In genomic region chr3:44355634-44356033, GRCh38 we compare ENCODE assay signal across 11 cellular contexts. TPM values are rescaled to one million over a fixed set of nuclear protein-coding genes. Genes with fewer than 3 reads are reported as not detected.
A peak's percentile ranks its signal among the peaks of the same experiment; 100 is the strongest.
DNase-seq lines count a peak whose midpoint lies in the region; ATAC-seq and TF ChIP-seq lines count a peak whose summit lies in the region.
"Had no signal": no experiment of that assay in that cellular context is flagged by ENCODE, and none has a peak within 500 bp of the region (broad histone marks: within the 10 kb centered on the region; RNA-seq: fewer than 3 reads in every experiment).

No MANE protein-coding gene starts in this region.

- no peak overlapping the region for H3K4me3 Mint-ChIP-seq in activated CD8-positive, alpha-beta memory T cell treated with anti-CD3 and anti-CD28 coated beads, Interleukin-2, amount 10 ng/mL, durations not matched to agents 7 days and 5 days
- H3K4me3 Mint-ChIP-seq: memory B cell had no signal

- H3K27ac ChIP-seq in BLaER1, result peak overlapping the region; percentile 43; the same call in 1 of the 2 replicates
- H3K27ac ChIP-seq: KMS-11, tibial nerve had no signal

- H3K9me3 Mint-ChIP-seq in activated CD8-positive, alpha-beta memory T cell treated with anti-CD3 and anti-CD28 coated beads, Interleukin-2, amount 10 ng/mL, durations not matched to agents 7 days and 5 days (ENCODE audit: low read depth), result no peaks in the 10 kb centered on the region
- H3K9me3 Mint-ChIP-seq: memory B cell had no signal

- peak overlapping the region; percentile 41 for H3K4me2 ChIP-seq in BLaER1
- H3K4me2 ChIP-seq: KMS-11 had no signal

- H3K9me3 ChIP-seq in BLaER1, result peaks cover 12% of the 10 kb centered on the region
- H3K9me3 ChIP-seq: tibial nerve had no signal

- H3K27me3 ChIP-seq in BLaER1, result no peaks in the 10 kb centered on the region
- H3K27me3 ChIP-seq: tibial nerve had no signal

- TF ChIP-seq CTCF in NB4 (IDR thresholded peaks at IDR 0.05; ENCODE audit: low read depth, low read length), result no peak

- H4K20me1 ChIP-seq in BLaER1, result no peaks in the 10 kb centered on the region

- no peak overlapping the region for H3K9ac ChIP-seq in BLaER1
- H3K9ac ChIP-seq: KMS-11 had no signal

- ATAC-seq in GM18873 (IDR thresholded peaks at IDR 0.05; ENCODE audit: low FRiP score, unreplicated experiment), result no peak
- no peak for ATAC-seq in HG03196 (IDR thresholded peaks at IDR 0.05; ENCODE audit: unreplicated experiment)
- no peak for ATAC-seq in HG02870 (IDR thresholded peaks at IDR 0.05; ENCODE audit: unreplicated experiment)
- ATAC-seq in activated CD8-positive, alpha-beta memory T cell treated with anti-CD3 and anti-CD28 coated beads, Interleukin-2, amount 10 ng/mL, durations not matched to agents 7 days and 5 days, result no peak

- no peak for TF ChIP-seq POLR2A in NB4 (IDR thresholded peaks at IDR 0.05; ENCODE audit: extremely low read depth, insufficient read length)

- DNase-seq in NB4 (ENCODE audit: low read depth) (peak; percentile 80), brain pericyte (ENCODE audit: low read depth, low spot score) (peak; percentile 43), lung microvascular endothelial cell (ENCODE audit: low read depth in 2 of 2) (peak; percentile 43 to 78)
- no peak for DNase-seq in activated CD8-positive, alpha-beta memory T cell treated with anti-CD3 and anti-CD28 coated beads, Interleukin-2, amount 10 ng/mL, durations not matched to agents 7 days and 5 days

- no peak overlapping the region for H3K27ac Mint-ChIP-seq in activated CD8-positive, alpha-beta memory T cell treated with anti-CD3 and anti-CD28 coated beads, Interleukin-2, amount 10 ng/mL, durations not matched to agents 7 days and 5 days
- H3K27ac Mint-ChIP-seq: memory B cell had no signal

- H3K36me3 Mint-ChIP-seq in activated CD8-positive, alpha-beta memory T cell treated with anti-CD3 and anti-CD28 coated beads, Interleukin-2, amount 10 ng/mL, durations not matched to agents 7 days and 5 days, result peaks cover 34% of the 10 kb centered on the region

- CTCF ChIA-PET in activated CD8-positive, alpha-beta memory T cell treated with anti-CD3 and anti-CD28 coated beads, Interleukin-2, amount 10 ng/mL, durations not matched to agents 7 days and 5 days (lab: Charles Lee), result no interaction called here

- H3K4me1 Mint-ChIP-seq in activated CD8-positive, alpha-beta memory T cell treated with anti-CD3 and anti-CD28 coated beads, Interleukin-2, amount 10 ng/mL, durations not matched to agents 7 days and 5 days, result no peaks in the 10 kb centered on the region

- no peaks in the 10 kb centered on the region for H3K27me3 Mint-ChIP-seq in activated CD8-positive, alpha-beta memory T cell treated with anti-CD3 and anti-CD28 coated beads, Interleukin-2, amount 10 ng/mL, durations not matched to agents 7 days and 5 days
- H3K27me3 Mint-ChIP-seq: memory B cell had no signal

- H3K4me1 ChIP-seq in BLaER1, result peaks cover 16% of the 10 kb centered on the region

- H3K4me3 ChIP-seq in BLaER1 (no peak overlapping the region), NB4 (ENCODE audit: low read depth, low read length) (no peak overlapping the region)
- H3K4me3 ChIP-seq: tibial nerve had no signal

- peaks cover 36% of the 10 kb centered on the region for H3K36me3 ChIP-seq in BLaER1

RNA-seq across cellular contexts. Expression of gene TCAIM, which starts 17.1 kb away (rescaled TPM):
- total RNA-seq in lung microvascular endothelial cell, result 14.9 and 16.6 TPM in 2 replicates
- total RNA-seq in activated CD8-positive, alpha-beta memory T cell treated with anti-CD3 and anti-CD28 coated beads, Interleukin-2, amount 10 ng/mL, durations not matched to agents 7 days and 5 days, result 10 to 100 TPM; 13.7 to 16.2 TPM
